ENCODE assay signal across 2 cellular contexts in genomic region chr2:163690896-163691295, GRCh38.
TF ChIP-seq lines count a peak whose summit lies in the region.

No MANE protein-coding gene starts in this region.

TF ChIP-seq in liver, 16 proteins besides CTCF, POLR2A, EP300 and RAD21:
- TF ChIP-seq JUND (IDR thresholded peaks at IDR 0.05) (no peak), RXRA (IDR thresholded peaks at IDR 0.05) (peak; percentile 23 to 35)
- TF ChIP-seq, protein P1, sequence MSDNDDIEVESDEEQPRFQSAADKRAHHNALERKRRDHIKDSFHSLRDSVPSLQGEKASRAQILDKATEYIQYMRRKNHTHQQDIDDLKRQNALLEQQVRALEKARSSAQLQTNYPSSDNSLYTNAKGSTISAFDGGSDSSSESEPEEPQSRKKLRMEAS (IDR thresholded peaks at IDR 0.05), result no peak

TF ChIP-seq in HepG2, 621 proteins besides CTCF, POLR2A, EP300 and RAD21:
- TF ChIP-seq ADNP (CRISPR knock-in tag; IDR thresholded peaks at IDR 0.05) (no peak), HNRNPL (IDR thresholded peaks at IDR 0.05; ENCODE audit: low read depth, low read length) (no peak), MNT (IDR thresholded peaks at IDR 0.05) (no peak), ZNF431 (CRISPR knock-in tag; IDR thresholded peaks at IDR 0.05; ENCODE audit: borderline replicate concordance, low read depth) (no peak), ZNF563 (CRISPR knock-in tag; IDR thresholded peaks at IDR 0.05) (no peak)
